14 cellular contexts compared by ENCODE assay signal in genomic region chr11:3198815-3199214, GRCh38. TPM values are rescaled to one million over a fixed set of nuclear protein-coding genes. Genes with fewer than 3 reads are reported as not detected.
DNase-seq lines count a peak whose midpoint lies in the region; ATAC-seq and TF ChIP-seq lines count a peak whose summit lies in the region.
"Had no signal": no experiment of that assay in that cellular context is flagged by ENCODE, and none has a peak within 500 bp of the region (broad histone marks: within the 10 kb centered on the region; RNA-seq: fewer than 3 reads in every experiment).

No MANE protein-coding gene starts in this region.

- no peak for TF ChIP-seq EP300 in suprapubic skin (IDR thresholded peaks at IDR 0.05)

- TF ChIP-seq POLR2A in suprapubic skin (IDR thresholded peaks at IDR 0.05) = no peak

- peaks cover 10% of the 10 kb centered on the region for H3K4me1 ChIP-seq in suprapubic skin
- H3K4me1 ChIP-seq: HAP-1 had no signal

- no peaks in the 10 kb centered on the region for H3K36me3 ChIP-seq in suprapubic skin
- H3K36me3 ChIP-seq: HAP-1 had no signal

- WGBS in suprapubic skin = 87% methylated on average over 15 of the region's 15 CpGs

- no peak for TF ChIP-seq CTCF in suprapubic skin (IDR thresholded peaks at IDR 0.05)

- no peak overlapping the region for H3K27ac ChIP-seq in suprapubic skin

- H3K9me3 ChIP-seq in suprapubic skin = no peaks in the 10 kb centered on the region
- H3K9me3 ChIP-seq: HAP-1 had no signal

- DNase-seq in 8988T = peak; percentile 21
- DNase-seq in D341Med (ENCODE audit: low spot score) = peak; percentile 22
- DNase-seq in mesenteric fat pad (ENCODE audit: low spot score) = peak; percentile 51
- peak; percentile 37 to 73 for DNase-seq in suprapubic skin (ENCODE audit: low spot score in 2 of 2)
- DNase-seq in ureter (ENCODE audit: low spot score) = no peak
- DNase-seq: CD8-positive, alpha-beta T cell; COR-L47; DND-41; GDM1; GOT3 had no signal

- ATAC-seq in HG03442 (IDR thresholded peaks at IDR 0.05; ENCODE audit: unreplicated experiment) = no peak
- ATAC-seq: CD8-positive, alpha-beta T cell; HepG2 had no signal

- H3K4me3 ChIP-seq in suprapubic skin = no peak overlapping the region
- H3K4me3 ChIP-seq: HAP-1 had no signal

- H3K27me3 ChIP-seq in suprapubic skin = peaks cover 57% of the 10 kb centered on the region

RNA-seq across cellular contexts. Expression of gene MRGPRG, which starts 19.8 kb away (rescaled TPM):
- total RNA-seq in mesenteric fat pad (not detected), suprapubic skin (not detected), ureter (not detected)
- total RNA-seq: A673; CD8-positive, alpha-beta T cell; HepG2 had no signal

RNA-seq across cellular contexts. Expression of gene MRGPRE, which starts 33.4 kb away (rescaled TPM):
- total RNA-seq in mesenteric fat pad (not detected), suprapubic skin (under 1 TPM in 1 of 4 donors, not detected in 3; 0.47 TPM), ureter (0.81 TPM)
- total RNA-seq: A673; CD8-positive, alpha-beta T cell; HepG2 had no signal

RNA-seq across cellular contexts. Expression of gene OSBPL5, which starts 33.7 kb away (rescaled TPM):
- total RNA-seq in mesenteric fat pad = 41.4 TPM
- 10 to 100 TPM; 43.4 to 75.2 (median 56.8) TPM for total RNA-seq in suprapubic skin
- 84.3 TPM for total RNA-seq in ureter
- total RNA-seq: HepG2 had no signal
